ENCODE assay signal across 19 cellular contexts in genomic region chr2:50674876-50675275, GRCh38.
A peak's percentile ranks its signal among the peaks of the same experiment; 100 is the strongest.
DNase-seq lines count a peak whose midpoint lies in the region; ATAC-seq and TF ChIP-seq lines count a peak whose summit lies in the region.
"Had no signal": no experiment of that assay in that cellular context is flagged by ENCODE, and none has a peak within 500 bp of the region (broad histone marks: within the 10 kb centered on the region; RNA-seq: fewer than 3 reads in every experiment).

No MANE protein-coding gene starts in this region.

- TF ChIP-seq CTCF in GM12875 (IDR thresholded peaks at IDR 0.05; ENCODE audit: borderline replicate concordance, insufficient read depth, low read depth, low read length), result peak; percentile 27; the same call in 1 of the 2 replicates

- no peaks in the 10 kb centered on the region for H3K27me3 Mint-ChIP-seq in T-cell
- no peaks in the 10 kb centered on the region for H3K27me3 Mint-ChIP-seq in activated T-cell treated with anti-CD3 and anti-CD28 coated beads, Interleukin-2, amount 50 U/mL, for 24 hours
- H3K27me3 Mint-ChIP-seq: activated naive CD8-positive, alpha-beta T cell treated with anti-CD3 and anti-CD28 coated beads, Interleukin-2, amount 50 U/mL, for 24 hours; activated T-helper 17 cell treated with anti-CD3 and anti-CD28 coated beads, Interleukin-2, amount 50 U/mL, for 72 hours; stimulated activated naive CD8-positive, alpha-beta T cell treated with anti-CD3 and anti-CD28 coated beads, Interleukin-15, amount 100 ng/mL, for 72 hours had no signal

- CTCF ChIA-PET in T-cell (lab: Charles Lee), result no interaction called here

- ATAC-seq in T-cell (replicated peaks in 1 of 4), result no peak
- ATAC-seq: activated naive CD8-positive, alpha-beta T cell treated with anti-CD3 and anti-CD28 coated beads, Interleukin-2, amount 50 U/mL, for 24 hours; activated T-helper 17 cell treated with anti-CD3 and anti-CD28 coated beads, Interleukin-2, amount 50 U/mL, for 72 hours; GM12878; stimulated activated naive CD8-positive, alpha-beta T cell treated with anti-CD3 and anti-CD28 coated beads, Interleukin-15, amount 100 ng/mL, for 72 hours; upper lobe of right lung had no signal

- H3K27ac Mint-ChIP-seq in T-cell, result no peak overlapping the region
- H3K27ac Mint-ChIP-seq in activated T-cell treated with anti-CD3 and anti-CD28 coated beads, Interleukin-2, amount 50 U/mL, for 24 hours, result no peak overlapping the region
- H3K27ac Mint-ChIP-seq: activated naive CD8-positive, alpha-beta T cell treated with anti-CD3 and anti-CD28 coated beads, Interleukin-2, amount 50 U/mL, for 24 hours; activated T-helper 17 cell treated with anti-CD3 and anti-CD28 coated beads, Interleukin-2, amount 50 U/mL, for 72 hours; stimulated activated naive CD8-positive, alpha-beta T cell treated with anti-CD3 and anti-CD28 coated beads, Interleukin-15, amount 100 ng/mL, for 72 hours had no signal

- POLR2A ChIA-PET in T-cell (lab: Charles Lee), result no interaction called here

- TF ChIP-seq POLR2A in erythroblast (IDR thresholded peaks at IDR 0.05; ENCODE audit: low read length), result no peak

- H3K4me3 ChIP-seq in GM12875 (ENCODE audit: low read depth, low read length), result no peak overlapping the region
- H3K4me3 ChIP-seq: cardiac muscle cell, esophagus squamous epithelium, GM12878, upper lobe of right lung had no signal

- peak; percentile 42 for DNase-seq in DMS53 (lab: John Stamatoyannopoulos, UW)
- DNase-seq in DMS53 treated with DMSO at 0.1 percent for 48 hours (lab: John Stamatoyannopoulos, UW; ENCODE audit: unreplicated experiment), result no peak
- DNase-seq in OCI-M1 (lab: John Stamatoyannopoulos, UW), result peak; percentile 40
- peak; percentile 5 to 12 for DNase-seq in erythroblast (lab: John Stamatoyannopoulos, UW)
- DNase-seq in islet precursor cell, result no peak
- no peak for DNase-seq in T-cell
- DNase-seq in activated T-cell treated with anti-CD3 and anti-CD28 coated beads, Interleukin-2, amount 50 U/mL, for 24 hours, result no peak
- DNase-seq: activated naive CD8-positive, alpha-beta T cell treated with anti-CD3 and anti-CD28 coated beads, Interleukin-2, amount 50 U/mL, for 24 hours; C1 segment of cervical spinal cord; esophagus squamous epithelium; NCI-H2029 treated with DMSO at 0.1 percent for 48 hours; NCI-H526 treated with DMSO at 0.1 percent for 48 hours; stimulated activated naive CD8-positive, alpha-beta T cell treated with anti-CD3 and anti-CD28 coated beads, Interleukin-15, amount 100 ng/mL, for 72 hours; upper lobe of right lung had no signal

- H3K4me3 Mint-ChIP-seq in T-cell, result no peak overlapping the region
- H3K4me3 Mint-ChIP-seq in activated T-cell treated with anti-CD3 and anti-CD28 coated beads, Interleukin-2, amount 50 U/mL, for 24 hours, result no peak overlapping the region
- H3K4me3 Mint-ChIP-seq: activated naive CD8-positive, alpha-beta T cell treated with anti-CD3 and anti-CD28 coated beads, Interleukin-2, amount 50 U/mL, for 24 hours; activated T-helper 17 cell treated with anti-CD3 and anti-CD28 coated beads, Interleukin-2, amount 50 U/mL, for 72 hours; neural crest cell; stimulated activated naive CD8-positive, alpha-beta T cell treated with anti-CD3 and anti-CD28 coated beads, Interleukin-15, amount 100 ng/mL, for 72 hours had no signal

- H3K36me3 Mint-ChIP-seq in T-cell, result no peaks in the 10 kb centered on the region
- no peaks in the 10 kb centered on the region for H3K36me3 Mint-ChIP-seq in activated T-cell treated with anti-CD3 and anti-CD28 coated beads, Interleukin-2, amount 50 U/mL, for 24 hours (ENCODE audit: low read depth)

- H3K4me1 Mint-ChIP-seq in T-cell, result no peaks in the 10 kb centered on the region
- H3K4me1 Mint-ChIP-seq in activated T-cell treated with anti-CD3 and anti-CD28 coated beads, Interleukin-2, amount 50 U/mL, for 24 hours (ENCODE audit: low read depth), result no peaks in the 10 kb centered on the region
- H3K4me1 Mint-ChIP-seq: activated naive CD8-positive, alpha-beta T cell treated with anti-CD3 and anti-CD28 coated beads, Interleukin-2, amount 50 U/mL, for 24 hours; activated T-helper 17 cell treated with anti-CD3 and anti-CD28 coated beads, Interleukin-2, amount 50 U/mL, for 72 hours; neural crest cell; stimulated activated naive CD8-positive, alpha-beta T cell treated with anti-CD3 and anti-CD28 coated beads, Interleukin-15, amount 100 ng/mL, for 72 hours had no signal

- H3K9me3 Mint-ChIP-seq in T-cell, result peaks cover 14 to 36% (median 19%) of the 10 kb centered on the region in 3 donors
- H3K9me3 Mint-ChIP-seq in activated T-cell treated with anti-CD3 and anti-CD28 coated beads, Interleukin-2, amount 50 U/mL, for 24 hours, result no peaks in the 10 kb centered on the region

Comparison
In these comparisons a context has a peak if more than half of its experiments do, and no peak if none do; other contexts are left out.
1. DNase-seq: peak in DMS53 (single experiment), OCI-M1 (single experiment) and erythroblast (2 of 2); none in DMS53 treated with DMSO at 0.1 percent for 48 hours (single experiment), islet precursor cell (single experiment), T-cell (0 of 34) and activated T-cell treated with anti-CD3 and anti-CD28 coated beads, Interleukin-2, amount 50 U/mL, for 24 hours (single experiment).